Comparison of ENCODE assay signal across 8 cellular contexts in the genomic region with DNA sequence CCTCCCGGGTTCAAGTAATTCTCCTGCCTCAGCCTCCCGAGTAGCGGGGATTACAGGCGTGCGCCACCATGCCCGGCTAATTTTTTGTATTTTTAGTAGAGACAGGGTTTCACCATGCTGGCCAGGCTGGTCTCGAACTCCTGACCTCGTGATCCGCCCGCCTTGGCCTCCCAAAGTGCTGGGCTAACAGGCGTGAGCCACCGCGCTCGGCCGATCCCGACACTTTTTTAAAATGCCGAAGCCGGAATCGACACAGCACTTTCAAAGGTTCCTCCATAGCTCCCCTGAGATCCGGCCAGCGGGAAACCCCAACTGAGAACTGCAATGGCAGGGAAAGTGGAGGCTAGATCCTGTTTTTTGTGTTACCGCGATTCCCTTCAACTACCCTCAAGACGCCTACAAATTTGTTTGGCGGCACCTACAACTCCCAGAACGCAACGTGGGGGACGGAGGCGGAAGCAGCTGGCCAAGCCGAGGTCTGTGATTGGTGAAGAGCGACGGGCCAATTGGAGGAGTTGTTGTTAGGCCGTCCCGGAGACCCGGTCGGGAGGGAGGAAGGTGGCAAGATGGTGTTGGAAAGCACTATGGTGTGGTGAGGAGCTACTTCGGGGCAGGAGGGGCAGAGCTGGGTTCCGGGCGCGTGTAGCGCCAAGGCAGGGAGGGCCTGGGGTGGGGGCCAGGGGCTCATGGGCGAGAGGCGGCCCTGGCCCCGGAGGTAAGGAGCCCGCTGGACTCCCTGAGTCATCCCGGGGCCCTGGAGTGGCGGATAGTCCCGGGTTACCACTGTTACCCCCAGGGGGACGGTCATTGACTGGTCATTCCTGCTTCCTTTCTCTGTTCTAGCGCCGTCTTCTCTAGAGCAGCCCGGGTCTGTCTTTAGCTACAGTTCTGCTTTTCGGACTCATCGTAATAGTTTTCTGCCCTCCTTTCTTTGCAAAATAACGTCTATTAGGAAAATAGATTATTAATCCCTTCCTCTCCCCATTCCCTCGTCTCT. TPM values are rescaled to one million over a fixed set of nuclear protein-coding genes. Genes with fewer than 3 reads are reported as not detected.
DNase-seq lines count a peak whose midpoint lies in the region; FAIRE-seq and TF ChIP-seq lines count a peak whose summit lies in the region.

A gene (plus strand): TSS at position 518 of the 997 bp plus-strand sequence. CDS start 49 bp downstream, at position 567.

- H3K9me3 ChIP-seq in HEK293 (ENCODE audit: control insufficient read depth, insufficient read depth, low read depth, low read length) (no peaks in the 10 kb centered on the region), neuronal stem cell (replicated peaks in 1 of 2; ENCODE audit: control insufficient read depth in 2 of 2, insufficient read depth in 1 of 2, low read depth in 1 of 2, low read length in 2 of 2) (no peaks in the 10 kb centered on the region)

- peaks cover 1 to 9% of the 10 kb centered on the region in 2 experiments for H3K36me3 ChIP-seq in HEK293 (ENCODE audit: control insufficient read depth in 2 of 2, insufficient read depth in 1 of 2, low read length in 2 of 2)
- H3K36me3 ChIP-seq in neuronal stem cell (replicated peaks in 1 of 2; ENCODE audit: control insufficient read depth in 2 of 2, insufficient read depth in 2 of 2, low read length in 2 of 2): peaks cover under 1 to 28% of the 10 kb centered on the region in 2 donors

- TF ChIP-seq CTCF in HEK293 (tag by site-specific recombination; IDR thresholded peaks at IDR 0.05): 0 out of 2 replicates have a peak, but pooled peaks have one; percentile 23
- TF ChIP-seq CTCF in subcutaneous adipose tissue (IDR thresholded peaks at IDR 0.05; ENCODE audit: low read depth): no peak

- H4K91ac ChIP-seq in neuronal stem cell (ENCODE audit: low read depth, low read length, poor library complexity): no peak within 1 kb of the TSS

- no peak within 1 kb of the TSS for H2BK120ac ChIP-seq in neuronal stem cell (ENCODE audit: low read depth, low read length)

- H3K4me2 ChIP-seq in neuronal stem cell (ENCODE audit: insufficient read depth, low read length, poor library complexity, severe bottlenecking): peak within 1 kb of the TSS; percentile 66

- H3K27ac ChIP-seq in HEK293 (ENCODE audit: extremely low read depth, low read depth, low read length) (peak within 1 kb of the TSS; percentile 42), neuronal stem cell (replicated peaks; ENCODE audit: low read length) (no peak within 1 kb of the TSS)

- peaks cover 2% of the 10 kb centered on the region for H3K79me1 ChIP-seq in neuronal stem cell (ENCODE audit: low read depth, low read length)

- no peak within 1 kb of the TSS for H2BK15ac ChIP-seq in neuronal stem cell (ENCODE audit: low read length)

- peak within 1 kb of the TSS; percentile 94 for H2AFZ ChIP-seq in neuronal stem cell (ENCODE audit: low read length)

- no peaks in the 10 kb centered on the region for H3K27me3 ChIP-seq in neuronal stem cell (ENCODE audit: control insufficient read depth in 3 of 3, insufficient read depth in 3 of 3, low read depth in 1 of 3, low read length in 3 of 3)

- H2BK5ac ChIP-seq in neuronal stem cell (ENCODE audit: low read length): no peak within 1 kb of the TSS

- H2BK12ac ChIP-seq in neuronal stem cell (ENCODE audit: low read length): no peak within 1 kb of the TSS

- peak; percentile 81 for FAIRE-seq in frontal cortex (lab: Jason Lieb, UNC)

- no peak within 1 kb of the TSS for H4K8ac ChIP-seq in neuronal stem cell (ENCODE audit: low read depth, low read length)

- no peak within 1 kb of the TSS for H2AK5ac ChIP-seq in neuronal stem cell (ENCODE audit: low read depth, low read length)

- H3K18ac ChIP-seq in neuronal stem cell (ENCODE audit: low read length): peak within 1 kb of the TSS; percentile 54

- no peak within 1 kb of the TSS for H3K14ac ChIP-seq in neuronal stem cell (ENCODE audit: low read length)

- no peak within 1 kb of the TSS for H3K9ac ChIP-seq in neuronal stem cell (ENCODE audit: low read depth, low read length, poor library complexity)

- peak; percentile 94 for DNase-seq in GDM1 (lab: John Stamatoyannopoulos, UW)
- peak; percentile 97 for DNase-seq in MV-4-11 (lab: John Stamatoyannopoulos, UW)
- DNase-seq in SK-MEL-5 (ENCODE audit: low read depth, low spot score): peak; percentile 99
- peak; percentile 93 for DNase-seq in activated naive CD4-positive, alpha-beta T cell treated with Interleukin-2 at 50 U/mL for 16 hours
- DNase-seq in frontal cortex (ENCODE audit: low spot score in 2 of 2): peak; percentile 85 to 92
- peak; percentile 89 for DNase-seq in neuronal stem cell (ENCODE audit: low spot score)

- POLR2A ChIA-PET in HEK293 (lab: Yijun Ruan, JAX): interaction anchor here (0.6 to 2.3 kb wide), 21 partner anchors 9 to 210 kb away, joined by 3 to 24 read pairs (median 4); a partner anchor contains a TSS

- CTCF ChIA-PET in HEK293 (lab: Yijun Ruan, JAX): interaction anchor here (0.7 to 1.5 kb wide), 4 partner anchors 25 to 87 kb away, joined by 3 to 6 read pairs (median 4); no protein-coding TSS in a partner anchor

- in situ Hi-C loops in SK-MEL-5 (cut with HindIII; ENCODE audit: low pct_unique_long_range_greater_than_20kb, low sequenced_read_pairs): loop anchor here (25.0 kb wide), 1 partner anchor 2008 kb away; a partner anchor contains a TSS

- H3K23ac ChIP-seq in neuronal stem cell (ENCODE audit: low read depth, low read length, poor library complexity): peak within 1 kb of the TSS; percentile 46

- H3K4ac ChIP-seq in neuronal stem cell (ENCODE audit: low read length): no peak within 1 kb of the TSS

- peaks cover 2% of the 10 kb centered on the region; the same call in 1 of the 2 replicates for H3K4me1 ChIP-seq in HEK293 (ENCODE audit: control insufficient read depth, insufficient read depth, low read length)
- H3K4me1 ChIP-seq in neuronal stem cell (ENCODE audit: control insufficient read depth in 2 of 2, insufficient read depth in 1 of 2, low read depth in 1 of 2, low read length in 2 of 2): peaks cover 0 to 2% of the 10 kb centered on the region in 2 donors

- WGBS in neuronal stem cell (ENCODE audit: extremely low coverage in 2 of 2, insufficient read length in 2 of 2, insufficient replicate concordance in 1 of 2), 2 donors: no CpG with 5 or more reads among the region's 56 CpGs

- H3K4me3 ChIP-seq in HEK293 (ENCODE audit: low read depth, low read length): peak within 1 kb of the TSS; percentile 92
- peak within 1 kb of the TSS; percentile 85 to 90 for H3K4me3 ChIP-seq in neuronal stem cell (ENCODE audit: low read length in 2 of 2)

TF ChIP-seq in HEK293, 187 proteins besides CTCF, POLR2A, EP300 and RAD21 (continues in another document):
- TF ChIP-seq ZNF473 (tag by site-specific recombination; IDR thresholded peaks at IDR 0.05) (no peak), ZNF423 (tag by site-specific recombination; IDR thresholded peaks at IDR 0.05) (no peak), SP2 (tag by site-specific recombination; IDR thresholded peaks at IDR 0.05) (peak; percentile 90), ZNF776 (tag by site-specific recombination; IDR thresholded peaks at IDR 0.05; ENCODE audit: borderline replicate concordance) (no peak), ZNF302 (tag by site-specific recombination; IDR thresholded peaks at IDR 0.05; ENCODE audit: low read depth) (no peak), ZFHX2 (tag by site-specific recombination; conservative IDR thresholded peaks at IDR 0.05) (peak; percentile 86)
- TF ChIP-seq, protein P1, sequence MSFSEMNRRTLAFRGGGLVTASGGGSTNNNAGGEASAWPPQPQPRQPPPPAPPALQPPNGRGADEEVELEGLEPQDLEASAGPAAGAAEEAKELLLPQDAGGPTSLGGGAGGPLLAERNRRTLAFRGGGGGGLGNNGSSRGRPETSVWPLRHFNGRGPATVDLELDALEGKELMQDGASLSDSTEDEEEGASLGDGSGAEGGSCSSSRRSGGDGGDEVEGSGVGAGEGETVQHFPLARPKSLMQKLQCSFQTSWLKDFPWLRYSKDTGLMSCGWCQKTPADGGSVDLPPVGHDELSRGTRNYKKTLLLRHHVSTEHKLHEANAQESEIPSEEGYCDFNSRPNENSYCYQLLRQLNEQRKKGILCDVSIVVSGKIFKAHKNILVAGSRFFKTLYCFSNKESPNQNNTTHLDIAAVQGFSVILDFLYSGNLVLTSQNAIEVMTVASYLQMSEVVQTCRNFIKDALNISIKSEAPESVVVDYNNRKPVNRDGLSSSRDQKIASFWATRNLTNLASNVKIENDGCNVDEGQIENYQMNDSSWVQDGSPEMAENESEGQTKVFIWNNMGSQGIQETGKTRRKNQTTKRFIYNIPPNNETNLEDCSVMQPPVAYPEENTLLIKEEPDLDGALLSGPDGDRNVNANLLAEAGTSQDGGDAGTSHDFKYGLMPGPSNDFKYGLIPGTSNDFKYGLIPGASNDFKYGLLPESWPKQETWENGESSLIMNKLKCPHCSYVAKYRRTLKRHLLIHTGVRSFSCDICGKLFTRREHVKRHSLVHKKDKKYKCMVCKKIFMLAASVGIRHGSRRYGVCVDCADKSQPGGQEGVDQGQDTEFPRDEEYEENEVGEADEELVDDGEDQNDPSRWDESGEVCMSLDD (tag by site-specific recombination; IDR thresholded peaks at IDR 0.05): peak; percentile 56; the same call in 1 of the 2 replicates

RNA-seq across cellular contexts. Expression of the gene that starts here (rescaled TPM):
- 370 and 398 TPM in 2 replicates for total RNA-seq in SK-MEL-5 (2014; rRNA removed; shearing (Covaris generic))
- polyA plus RNA-seq in SK-MEL-5 (2015; cell fraction: cytosol; rRNA removed): 249 and 287 TPM in 2 replicates
- 206 and 214 TPM in 2 replicates for polyA plus RNA-seq in SK-MEL-5 (2015; cell fraction: nucleus; rRNA removed)
- total RNA-seq in frontal cortex (110 TPM), subcutaneous adipose tissue (100 to 1,000 TPM; 113 to 200 (median 160) TPM)
- 137 TPM for polyA plus RNA-seq in neuronal stem cell (2013, experiment 1 of 2)
- 140 TPM for polyA plus RNA-seq in neuronal stem cell (2013, experiment 2 of 2)
